ENCODE assay signal across 17 cellular contexts in the genomic region with DNA sequence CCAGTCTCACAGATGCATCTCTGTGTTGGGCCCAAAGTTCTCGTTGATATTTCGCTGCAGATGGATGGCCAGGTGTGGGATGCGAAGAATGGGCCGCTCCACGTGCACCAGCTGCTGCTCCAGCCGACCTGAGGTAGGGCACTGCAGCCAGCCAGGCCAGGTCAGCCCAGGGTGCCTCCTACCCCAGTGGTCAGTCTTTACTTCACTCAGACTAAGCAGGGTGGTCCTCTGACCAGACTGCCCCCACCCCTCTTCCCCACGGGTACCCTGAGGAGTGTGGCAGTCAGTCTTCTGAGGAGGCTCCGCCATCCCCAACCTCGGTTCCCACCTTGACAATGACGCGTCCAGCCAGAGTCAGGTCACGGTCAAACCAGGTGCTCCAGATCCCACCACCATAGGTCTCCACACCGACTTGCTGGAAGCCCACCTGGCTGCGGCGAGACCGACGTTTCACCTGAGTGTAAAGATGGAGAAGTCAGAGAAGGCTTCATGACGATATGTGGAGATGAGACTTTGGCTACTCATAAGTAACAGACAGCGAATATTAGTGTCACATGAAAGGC. TPM values are rescaled to one million over a fixed set of nuclear protein-coding genes. Genes with fewer than 3 reads are reported as not detected.
DNase-seq lines count a peak whose midpoint lies in the region; ATAC-seq, FAIRE-seq and TF ChIP-seq lines count a peak whose summit lies in the region.
"Had no signal": no experiment of that assay in that cellular context is flagged by ENCODE, and none has a peak within 500 bp of the region (broad histone marks: within the 10 kb centered on the region; RNA-seq: fewer than 3 reads in every experiment).

No MANE protein-coding gene starts in this region.

- peaks cover 61% of the 10 kb centered on the region for H3K36me3 Mint-ChIP-seq in CD4-positive, alpha-beta T cell (ENCODE audit: low read depth)
- H3K36me3 Mint-ChIP-seq in H9 (ENCODE audit: insufficient read depth in 1 of 3, low read depth in 3 of 3), result peaks cover 29 to 50% (median 46%) of the 10 kb centered on the region in 3 experiments; a peak in 6 of 7 replicates
- H3K36me3 Mint-ChIP-seq in astrocyte (ENCODE audit: low read depth, unreplicated experiment), result peaks cover 28% of the 10 kb centered on the region
- H3K36me3 Mint-ChIP-seq in naive thymus-derived CD8-positive, alpha-beta T cell, result peaks cover 0 to 44% (median 10%) of the 10 kb centered on the region in 3 donors

- H3K56ac ChIP-seq in H9 (ENCODE audit: insufficient read length, low read depth, low read length), result no peak overlapping the region

- no peak overlapping the region for H2BK5ac ChIP-seq in H9 (ENCODE audit: insufficient read length, low read length)

- H3K79me2 ChIP-seq in H9 (ENCODE audit: insufficient read depth, low read length) (no peaks in the 10 kb centered on the region), astrocyte (ENCODE audit: insufficient read depth, low read length) (peaks cover 11% of the 10 kb centered on the region)

- H4K91ac ChIP-seq in H9 (ENCODE audit: insufficient read length, low read depth, low read length), result no peak overlapping the region

- DNase-seq in CD4-positive, alpha-beta T cell, result no peak
- DNase-seq in H9 (no peak), astrocyte (ENCODE audit: low read depth) (no peak), mucosa of gallbladder (ENCODE audit: low spot score) (no peak)
- no peak for DNase-seq in naive thymus-derived CD8-positive, alpha-beta T cell
- DNase-seq: DMS79; left cardiac atrium; posterior cingulate gyrus; stimulated activated CD4-positive, alpha-beta T cell treated with anti-CD3 and anti-CD28 coated beads, Interleukin-4, amount 100 ng/mL, for 24 hours had no signal

- TF ChIP-seq CTCF in CD4-positive, alpha-beta T cell (IDR thresholded peaks at IDR 0.05), result no peak
- TF ChIP-seq CTCF in H9 (conservative IDR thresholded peaks at IDR 0.05) (no peak), astrocyte (IDR thresholded peaks at IDR 0.05; ENCODE audit: insufficient read depth, low read depth, low read length) (no peak)

- no peak overlapping the region for H3T11ph ChIP-seq in H9 (ENCODE audit: low read length)

- no peak overlapping the region for H3K4ac ChIP-seq in H9 (ENCODE audit: low read depth, low read length)

- no peaks in the 10 kb centered on the region for H3K4me1 ChIP-seq in H9 (ENCODE audit: insufficient read depth, low read length)
- H3K4me1 ChIP-seq in astrocyte (ENCODE audit: insufficient read depth, low read length), result peaks cover 14% of the 10 kb centered on the region

- peak overlapping the region; percentile 95 for H3K4me3 Mint-ChIP-seq in CD4-positive, alpha-beta T cell
- H3K4me3 Mint-ChIP-seq in H9 (peak overlapping the region in 1 of 2 experiments; percentile 96; a peak in 2 of 5 replicates), astrocyte (ENCODE audit: unreplicated experiment) (peak overlapping the region; percentile 96)
- H3K4me3 Mint-ChIP-seq in naive thymus-derived CD8-positive, alpha-beta T cell, result peak overlapping the region in 9 of 10 donors; percentile 55 to 96 (median 94)

- no peak overlapping the region for H3K4me3 ChIP-seq in astrocyte (ENCODE audit: insufficient read depth, low read depth, low read length)

- H2BK12ac ChIP-seq in H9 (ENCODE audit: insufficient read length, low read depth, low read length), result no peak overlapping the region

- H3K79me1 ChIP-seq in H9 (ENCODE audit: insufficient read depth, low read depth, low read length, poor library complexity, severe bottlenecking), result no peaks in the 10 kb centered on the region

- H3K36me3 ChIP-seq in astrocyte (ENCODE audit: insufficient read depth, low read length), result peaks cover 12% of the 10 kb centered on the region

- H3K27ac Mint-ChIP-seq in CD4-positive, alpha-beta T cell, result no peak overlapping the region
- H3K27ac Mint-ChIP-seq in H9 (no peak overlapping the region), astrocyte (ENCODE audit: unreplicated experiment) (no peak overlapping the region)
- H3K27ac Mint-ChIP-seq in naive thymus-derived CD8-positive, alpha-beta T cell, result peak overlapping the region in 4 of 10 donors; percentile 29 to 97 (median 85)

- H3K9me3 Mint-ChIP-seq in CD4-positive, alpha-beta T cell, result no peaks in the 10 kb centered on the region
- no peaks in the 10 kb centered on the region for H3K9me3 Mint-ChIP-seq in H9
- peaks cover 2% of the 10 kb centered on the region for H3K9me3 Mint-ChIP-seq in astrocyte (ENCODE audit: unreplicated experiment)
- H3K9me3 Mint-ChIP-seq in naive thymus-derived CD8-positive, alpha-beta T cell, result no peaks in the 10 kb centered on the region
- H3K9me3 Mint-ChIP-seq: activated naive CD4-positive, alpha-beta T cell treated with anti-CD3 and anti-CD28 coated beads, Interleukin-2, amount 50 U/mL, for 72 hours had no signal

- no peak overlapping the region for H2BK120ac ChIP-seq in H9 (ENCODE audit: low read depth, low read length, poor library complexity, severe bottlenecking)

- H4K20me1 ChIP-seq in H9 (ENCODE audit: control insufficient read depth, insufficient read depth, insufficient read length) (no peaks in the 10 kb centered on the region), astrocyte (ENCODE audit: insufficient read depth, low read length) (peaks cover 16% of the 10 kb centered on the region)

- H3K23ac ChIP-seq in H9 (ENCODE audit: insufficient read length, low read depth, low read length), result no peak overlapping the region

- no peaks in the 10 kb centered on the region for H3K27me3 Mint-ChIP-seq in CD4-positive, alpha-beta T cell
- no peaks in the 10 kb centered on the region for H3K27me3 Mint-ChIP-seq in H9 (ENCODE audit: low read depth)
- no peaks in the 10 kb centered on the region for H3K27me3 Mint-ChIP-seq in astrocyte (ENCODE audit: low read depth, unreplicated experiment)
- H3K27me3 Mint-ChIP-seq in naive thymus-derived CD8-positive, alpha-beta T cell, result no peaks in the 10 kb centered on the region

- H3K27ac ChIP-seq in CD4-positive, alpha-beta T cell (ENCODE audit: low read depth, low read length), result no peak overlapping the region
- H3K27ac ChIP-seq in H9 (ENCODE audit: insufficient read length, low read depth, low read length) (no peak overlapping the region), astrocyte (ENCODE audit: low read depth, low read length) (no peak overlapping the region)

- H4K8ac ChIP-seq in H9 (replicated peaks; ENCODE audit: insufficient read length, low read depth, low read length), result no peak overlapping the region

- CTCF ChIA-PET in CD4-positive, alpha-beta T cell (lab: Charles Lee), result no interaction called here

- no CpG with 5 or more reads among the region's 19 CpGs for WGBS in H9 (ENCODE audit: extremely low coverage, insufficient read length, low lambda C conversion rate)

- no peak for ATAC-seq in CD4-positive, alpha-beta T cell (ENCODE audit: poor library complexity)
- no peak for ATAC-seq in naive thymus-derived CD8-positive, alpha-beta T cell
- no peak for ATAC-seq in HG03571 (IDR thresholded peaks at IDR 0.05; ENCODE audit: unreplicated experiment)
- no peak for ATAC-seq in HG02884 (IDR thresholded peaks at IDR 0.05; ENCODE audit: unreplicated experiment)
- ATAC-seq in HG02588 (IDR thresholded peaks at IDR 0.05; ENCODE audit: unreplicated experiment), result no peak
- ATAC-seq: activated naive CD4-positive, alpha-beta T cell treated with anti-CD3 and anti-CD28 coated beads, Interleukin-2, amount 50 U/mL, for 72 hours; left cardiac atrium; Right ventricle myocardium inferior had no signal

- peaks cover 7% of the 10 kb centered on the region for H3K23me2 ChIP-seq in H9 (ENCODE audit: insufficient read length, low read depth, low read length, poor library complexity, severe bottlenecking)

- no peak overlapping the region for H2AK5ac ChIP-seq in H9 (ENCODE audit: insufficient read length, low read length)

- H3K14ac ChIP-seq in H9 (ENCODE audit: insufficient read depth, low read length), result no peak overlapping the region; the same call in 1 of the 2 replicates

- peaks cover 22% of the 10 kb centered on the region for H3K4me1 Mint-ChIP-seq in CD4-positive, alpha-beta T cell (ENCODE audit: low read depth)
- H3K4me1 Mint-ChIP-seq in H9 (peaks cover 12 to 19% of the 10 kb centered on the region in 2 experiments), astrocyte (ENCODE audit: low read depth, unreplicated experiment) (no peaks in the 10 kb centered on the region)
- H3K4me1 Mint-ChIP-seq in naive thymus-derived CD8-positive, alpha-beta T cell, result peaks cover 7 to 38% (median 23%) of the 10 kb centered on the region in 4 donors

- H3K18ac ChIP-seq in H9 (ENCODE audit: insufficient read length, low read depth, low read length), result no peak overlapping the region

- no peak for FAIRE-seq in astrocyte (lab: Jason Lieb, UNC)

- H2BK20ac ChIP-seq in H9 (ENCODE audit: low read depth, low read length, poor library complexity, severe bottlenecking), result no peak overlapping the region

- H3K4me2 ChIP-seq in H9 (ENCODE audit: insufficient read depth, insufficient read length, low read length) (peak overlapping the region; percentile 71), astrocyte (ENCODE audit: low read length) (peak overlapping the region; percentile 100)

- POLR2A ChIA-PET in CD4-positive, alpha-beta T cell (lab: Charles Lee), result interaction anchor here (2.9 to 4.3 kb wide), 2 partner anchors 113 to 157 kb away, joined by 13 to 15 read pairs; a partner anchor contains a TSS
- POLR2A ChIA-PET in naive thymus-derived CD8-positive, alpha-beta T cell (lab: Charles Lee), result interaction anchor here (0.9 kb wide), 1 partner anchor 675 kb away, joined by 3 read pairs; a partner anchor contains a TSS

- no peaks in the 10 kb centered on the region for H3K9me3 ChIP-seq in CD4-positive, alpha-beta T cell (ENCODE audit: control insufficient read depth, low read length)
- no peaks in the 10 kb centered on the region for H3K9me3 ChIP-seq in H9 (ENCODE audit: control insufficient read depth, low read depth, low read length)
- no peaks in the 10 kb centered on the region for H3K9me3 ChIP-seq in astrocyte (ENCODE audit: insufficient read depth, low read depth, low read length)

- H3K9ac ChIP-seq in H9 (ENCODE audit: extremely low read depth, insufficient read length, low read length), result no peak overlapping the region
- no peak overlapping the region for H3K9ac ChIP-seq in astrocyte (ENCODE audit: low read length)

- H2AFZ ChIP-seq in H9 (ENCODE audit: low read length), result no peak overlapping the region
- no peak overlapping the region for H2AFZ ChIP-seq in astrocyte (ENCODE audit: low read depth, low read length)

- no peak overlapping the region for H2BK15ac ChIP-seq in H9 (ENCODE audit: low read depth, low read length)

- no peaks in the 10 kb centered on the region for H3K27me3 ChIP-seq in CD4-positive, alpha-beta T cell (ENCODE audit: control insufficient read depth, insufficient read depth, low read length)
- H3K27me3 ChIP-seq in H9 (ENCODE audit: insufficient read depth, low read length) (no peaks in the 10 kb centered on the region), astrocyte (ENCODE audit: insufficient read depth, low read length) (no peaks in the 10 kb centered on the region)

- intact Hi-C loops in CD4-positive, alpha-beta T cell (cut with DNase I, micrococcal nuclease), result loop anchor here (2.0 to 10.0 kb wide), 10 partner anchors 56 to 819 kb away; a partner anchor contains a TSS

- H4K5ac ChIP-seq in H9 (ENCODE audit: insufficient read length, low read depth, low read length), result no peak overlapping the region

RNA-seq across cellular contexts. Expression of a gene that starts 1.7 kb away (rescaled TPM):
- total RNA-seq in CD4-positive, alpha-beta T cell, result 10 to 100 TPM; 99.0 to 99.9 TPM
- total RNA-seq in H9 (2021), result 60.9 and 63.5 TPM in 2 replicates
- total RNA-seq in astrocyte, result 44.8 and 53.9 TPM in 2 replicates
- total RNA-seq in naive thymus-derived CD8-positive, alpha-beta T cell, result 10 to 100 TPM; 81.9 to 89.1 TPM
- polyA plus RNA-seq in naive thymus-derived CD8-positive, alpha-beta T cell, result 10 to 100 TPM; 51.2 to 62.6 (median 53.1) TPM
- total RNA-seq in mucosa of gallbladder, result 58.5 TPM

RNA-seq across cellular contexts. Expression of a gene that starts 32.1 kb away (rescaled TPM):
- total RNA-seq in CD4-positive, alpha-beta T cell, result not detected
- total RNA-seq in H9 (2021), result 3.0 and 4.6 TPM in 2 replicates
- 5.2 and 5.4 TPM in 2 replicates for total RNA-seq in astrocyte
- not detected for total RNA-seq in naive thymus-derived CD8-positive, alpha-beta T cell
- polyA plus RNA-seq in naive thymus-derived CD8-positive, alpha-beta T cell, result not detected
- 3,602 TPM for total RNA-seq in mucosa of gallbladder
- total RNA-seq: activated naive CD4-positive, alpha-beta T cell treated with anti-CD3 and anti-CD28 coated beads, Interleukin-2, amount 50 U/mL, for 72 hours; dermis microvascular lymphatic vessel endothelial cell had no signal

RNA-seq across cellular contexts. Expression of a gene that starts 48.6 kb away (rescaled TPM):
- 10 to 100 TPM; 15.3 to 17.7 TPM for total RNA-seq in CD4-positive, alpha-beta T cell
- total RNA-seq in H9 (2021) (23.7 and 25.2 TPM in 2 replicates), astrocyte (71.2 and 76.1 TPM in 2 replicates), mucosa of gallbladder (80.5 TPM)
- 10 to 100 TPM; 20.3 to 22.5 TPM for total RNA-seq in naive thymus-derived CD8-positive, alpha-beta T cell
- 1 to 10 TPM; 1.6 to 3.0 (median 2.7) TPM for polyA plus RNA-seq in naive thymus-derived CD8-positive, alpha-beta T cell

RNA-seq across cellular contexts. Expression of a gene that starts 53.5 kb away (rescaled TPM):
- not detected for total RNA-seq in CD4-positive, alpha-beta T cell
- total RNA-seq in H9 (2021) (not detected in 2 replicates), astrocyte (not detected in 2 replicates), mucosa of gallbladder (not detected)
- total RNA-seq in naive thymus-derived CD8-positive, alpha-beta T cell, result not detected
- not detected for polyA plus RNA-seq in naive thymus-derived CD8-positive, alpha-beta T cell
- total RNA-seq: activated naive CD4-positive, alpha-beta T cell treated with anti-CD3 and anti-CD28 coated beads, Interleukin-2, amount 50 U/mL, for 72 hours; dermis microvascular lymphatic vessel endothelial cell; left cardiac atrium; NCI-H460; Right ventricle myocardium inferior; subcutaneous adipose tissue had no signal

Comparison
In these comparisons a context has a peak if more than half of its experiments do, and no peak if none do; other contexts are left out.
1. RNA of a gene that starts 32.1 kb away (total RNA-seq): 3,602 TPM in mucosa of gallbladder (single experiment); 5.2 to 5.4 TPM in astrocyte, 3.0 to 4.6 TPM in H9, not detected in CD4-positive, alpha-beta T cell and not detected in naive thymus-derived CD8-positive, alpha-beta T cell; every median in the first group is over 100 times any median in the second.